In the genomic region with DNA sequence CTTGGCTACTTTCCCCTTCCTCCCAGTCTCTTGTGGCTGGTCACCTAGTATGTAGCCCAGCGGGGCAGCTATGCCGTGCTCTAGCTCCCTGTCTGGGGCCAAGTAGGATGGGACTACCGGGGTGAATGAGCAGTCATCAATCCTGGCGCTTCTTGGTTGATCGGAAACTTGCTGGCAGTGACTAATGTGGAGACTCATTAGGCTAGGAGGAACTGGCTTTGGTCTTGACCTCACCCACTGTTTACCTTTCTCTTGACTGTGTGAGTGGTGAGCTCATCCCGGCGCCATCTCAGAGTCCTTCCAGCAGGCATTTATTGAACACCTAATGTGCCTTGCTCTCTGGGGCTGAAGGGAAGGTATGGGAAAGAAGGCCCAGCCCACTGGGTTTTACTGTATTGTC, we compare ENCODE assay signal across 8 cellular contexts. TPM values are rescaled to one million over a fixed set of nuclear protein-coding genes. Genes with fewer than 3 reads are reported as not detected.
A peak's percentile ranks its signal among the peaks of the same experiment; 100 is the strongest.
DNase-seq lines count a peak whose midpoint lies in the region; ATAC-seq lines count a peak whose summit lies in the region.

No MANE protein-coding gene starts in this region.

- DNase-seq in EH (ENCODE audit: low read depth) (peak; percentile 90), NOMO-1 (lab: John Stamatoyannopoulos, UW; ENCODE audit: unreplicated experiment in 2 of 2) (peak; percentile 57 to 78), renal cortical epithelial cell (ENCODE audit: low read depth) (peak; percentile 98), GM19238 (ENCODE audit: insufficient read length, low spot score) (no peak), DMS79 (lab: John Stamatoyannopoulos, UW) (no peak), NCI-H187 (lab: John Stamatoyannopoulos, UW) (no peak)

- peak overlapping the region; percentile 75 to 95 for H3K27ac ChIP-seq in esophagus (ENCODE audit: low read depth in 2 of 2, low read length in 1 of 2)

- ATAC-seq in HG03469 (IDR thresholded peaks at IDR 0.05; ENCODE audit: unreplicated experiment) = no peak

- no peak overlapping the region for H3K4me3 ChIP-seq in esophagus (ENCODE audit: low read depth in 1 of 2, low read length in 2 of 2)

- 33 to 34% methylated on average over 7 of the region's 7 CpGs for WGBS in esophagus, 2 donors

- H3K36me3 ChIP-seq in esophagus (ENCODE audit: control insufficient read depth in 2 of 2, insufficient read depth in 2 of 2, low read length in 1 of 2) = no peaks in the 10 kb centered on the region

- H3K27me3 ChIP-seq in esophagus (ENCODE audit: control insufficient read depth in 1 of 2, insufficient read depth in 2 of 2, low read length in 2 of 2) = no peaks in the 10 kb centered on the region

- H3K4me1 ChIP-seq in esophagus (ENCODE audit: control insufficient read depth in 2 of 2, insufficient read depth in 2 of 2, low read length in 1 of 2) = peaks cover 13 to 56% of the 10 kb centered on the region in 2 donors

- no peaks in the 10 kb centered on the region for H3K9me3 ChIP-seq in esophagus (ENCODE audit: control insufficient read depth in 2 of 2, insufficient read depth in 1 of 2, low read depth in 1 of 2, low read length in 1 of 2)

RNA-seq across cellular contexts. Expression of gene PLEKHG3, which starts 16.0 kb away (rescaled TPM):
- 10 to 100 TPM; 23.1 to 27.1 TPM for polyA plus RNA-seq in esophagus
- total RNA-seq in renal cortical epithelial cell = 68.9 and 119 TPM in 2 replicates

Comparison
In these comparisons a context has a peak if more than half of its experiments do, and no peak if none do; other contexts are left out.
1. DNase-seq: peak in EH (single experiment), NOMO-1 (2 of 2) and renal cortical epithelial cell (single experiment); none in GM19238 (single experiment), DMS79 (single experiment) and NCI-H187 (0 of 2).